In genomic region chr15:47582283-47582682, GRCh38 we compare ENCODE assay signal across 26 cellular contexts.
"Had no signal": no experiment of that assay in that cellular context is flagged by ENCODE, and none has a peak within 500 bp of the region (broad histone marks: within the 10 kb centered on the region; RNA-seq: fewer than 3 reads in every experiment).

No MANE protein-coding gene starts in this region.

- DNase-seq: IMR-90, Karpas-422, KG1, MG63, NCI-H1092, NCI-H1105 treated with DMSO at 0.1 percent for 48 hours, NCI-H1417 treated with DMSO at 0.1 percent for 48 hours, NCI-H146, NCI-H1694 treated with DMSO at 0.1 percent for 48 hours, NCI-H2029, NCI-H2081 treated with DMSO at 0.1 percent for 48 hours, NCI-H2171, NCI-H226, NCI-H446, NCI-H510A, NCI-H524 treated with DMSO at 0.1 percent for 48 hours, NCI-H69, NCI-H774, PC-3, SHP77 treated with DMSO at 0.1 percent for 48 hours, SJCRH30 had no signal

- H3K36me3 ChIP-seq: MG63, SJCRH30 had no signal

- H3K27ac ChIP-seq: RWPE1, SJCRH30 had no signal

- H3K4me3 ChIP-seq: MG63, SJCRH30 had no signal

- H3K27me3 ChIP-seq: MG63, SJCRH30 had no signal

- ATAC-seq: HepG2, Panc1, PC-3, Right ventricle myocardium inferior, SK-N-SH treated with all-trans-retinoic acid at 6 μM for 48 hours had no signal

- H3K9me3 ChIP-seq: MG63, SJCRH30 had no signal

- H3K4me1 ChIP-seq: SJCRH30 had no signal
